ENCODE assay signal across 11 cellular contexts in genomic region chr5:110899566-110900412, GRCh38.
DNase-seq lines count a peak whose midpoint lies in the region; ATAC-seq and FAIRE-seq lines count a peak whose summit lies in the region.
"Had no signal": no experiment of that assay in that cellular context is flagged by ENCODE, and none has a peak within 500 bp of the region (broad histone marks: within the 10 kb centered on the region; RNA-seq: fewer than 3 reads in every experiment).

No MANE protein-coding gene starts in this region.

- peak overlapping the region; percentile 48 for H3K4me2 ChIP-seq in skeletal muscle satellite cell (ENCODE audit: low read length)

- H3K4me1 Mint-ChIP-seq in activated T-cell treated with anti-CD3 and anti-CD28 coated beads, Interleukin-2, amount 50 U/mL, for 24 hours (ENCODE audit: low read depth) = peaks cover 8% of the 10 kb centered on the region
- no peaks in the 10 kb centered on the region for H3K4me1 Mint-ChIP-seq in T-cell
- H3K4me1 Mint-ChIP-seq: nephron progenitor cell had no signal

- no peaks in the 10 kb centered on the region for H3K36me3 ChIP-seq in skeletal muscle satellite cell (ENCODE audit: insufficient read depth, low read length)

- H3K36me3 Mint-ChIP-seq in activated T-cell treated with anti-CD3 and anti-CD28 coated beads, Interleukin-2, amount 50 U/mL, for 24 hours (ENCODE audit: low read depth) = no peaks in the 10 kb centered on the region
- H3K36me3 Mint-ChIP-seq in T-cell = no peaks in the 10 kb centered on the region

- peak overlapping the region; percentile 31 for H3K4me3 ChIP-seq in skeletal muscle satellite cell (ENCODE audit: low read length)

- no peaks in the 10 kb centered on the region for H3K27me3 ChIP-seq in skeletal muscle satellite cell (ENCODE audit: control insufficient read depth, insufficient read depth, low read length)

- H3K27me3 Mint-ChIP-seq in activated T-cell treated with anti-CD3 and anti-CD28 coated beads, Interleukin-2, amount 50 U/mL, for 24 hours = peaks cover 5% of the 10 kb centered on the region
- H3K27me3 Mint-ChIP-seq in T-cell = peaks cover 0 to 3% of the 10 kb centered on the region in 2 donors

- peaks cover 50% of the 10 kb centered on the region for H3K4me1 ChIP-seq in skeletal muscle satellite cell (ENCODE audit: control insufficient read depth, insufficient read depth, low read length)

- H3K9me3 Mint-ChIP-seq in activated T-cell treated with anti-CD3 and anti-CD28 coated beads, Interleukin-2, amount 50 U/mL, for 24 hours = no peaks in the 10 kb centered on the region
- no peaks in the 10 kb centered on the region for H3K9me3 Mint-ChIP-seq in T-cell
- H3K9me3 Mint-ChIP-seq: nephron progenitor cell had no signal

- no peak for FAIRE-seq in urothelium cell line (lab: Jason Lieb, UNC)
- FAIRE-seq: A204.1 had no signal

- POLR2A ChIA-PET in T-cell (lab: Charles Lee) = no interaction called here

- peak overlapping the region; percentile 52 for H3K27ac Mint-ChIP-seq in activated T-cell treated with anti-CD3 and anti-CD28 coated beads, Interleukin-2, amount 50 U/mL, for 24 hours
- no peak overlapping the region for H3K27ac Mint-ChIP-seq in T-cell
- H3K27ac Mint-ChIP-seq: nephron progenitor cell had no signal

- CTCF ChIA-PET in T-cell (lab: Charles Lee) = no interaction called here

- DNase-seq in activated T-cell treated with anti-CD3 and anti-CD28 coated beads, Interleukin-2, amount 50 U/mL, for 24 hours = no peak
- DNase-seq in activated T-cell treated with anti-CD3 and anti-CD28 coated beads for 4 hours (no peak), RPMI7951 (ENCODE audit: low read depth) (peak; percentile 19), urothelium cell line (ENCODE audit: low spot score) (no peak), T-cell (no peak)
- DNase-seq in activated CD4-positive, CD25-positive, alpha-beta regulatory T cell treated with anti-CD3 and anti-CD28 coated beads, Interleukin-2, amount 50 U/mL, for 72 hours = no peak
- DNase-seq: NCI-H524 treated with DMSO at 0.1 percent for 48 hours, nephron progenitor cell had no signal

- ATAC-seq in HG02970 (IDR thresholded peaks at IDR 0.05; ENCODE audit: low FRiP score, unreplicated experiment) = peak; percentile 63
- ATAC-seq in T-cell (replicated peaks in 1 of 4) = no peak

- H3K4me3 Mint-ChIP-seq in activated T-cell treated with anti-CD3 and anti-CD28 coated beads, Interleukin-2, amount 50 U/mL, for 24 hours = no peak overlapping the region
- no peak overlapping the region for H3K4me3 Mint-ChIP-seq in T-cell
- H3K4me3 Mint-ChIP-seq: nephron progenitor cell had no signal

- H3K9me3 ChIP-seq in skeletal muscle satellite cell (replicated peaks; ENCODE audit: low read length) = no peaks in the 10 kb centered on the region

- H3K9ac ChIP-seq in skeletal muscle satellite cell (ENCODE audit: low read depth, low read length) = peak overlapping the region; percentile 64
